In genomic region chr20:59118855-59119254, GRCh38 we compare ENCODE assay signal across 17 cellular contexts. TPM values are rescaled to one million over a fixed set of nuclear protein-coding genes. Genes with fewer than 3 reads are reported as not detected.
DNase-seq lines count a peak whose midpoint lies in the region; ATAC-seq and TF ChIP-seq lines count a peak whose summit lies in the region.
"Had no signal": no experiment of that assay in that cellular context is flagged by ENCODE, and none has a peak within 500 bp of the region (broad histone marks: within the 10 kb centered on the region; RNA-seq: fewer than 3 reads in every experiment).

No MANE protein-coding gene starts in this region.

- H3K4me1 ChIP-seq in BLaER1 treated with 17β-estradiol and CSF1 and Interleukin-3, amounts not matched to agents 10 nM and 100 nM, result peaks cover 45 to 73% (median 69%) of the 10 kb centered on the region in 10 experiments
- H3K4me1 ChIP-seq in CD4-positive, alpha-beta memory T cell (ENCODE audit: insufficient read depth, low read length), result peaks cover 73% of the 10 kb centered on the region
- H3K4me1 ChIP-seq: HAP-1 had no signal

- no peak overlapping the region for H3K4me3 Mint-ChIP-seq in CD4-positive, alpha-beta memory T cell
- H3K4me3 Mint-ChIP-seq: CD8-positive, alpha-beta T cell had no signal

- CTCF ChIA-PET in CD4-positive, alpha-beta memory T cell (lab: Charles Lee; ENCODE audit: partially characterized antibody), result interaction anchor here (1.3 to 8.9 kb wide), 3 partner anchors 28 to 89 kb away, joined by 3 to 72 read pairs (median 66); no protein-coding TSS in a partner anchor

- POLR2A ChIA-PET in CD4-positive, alpha-beta memory T cell (lab: Charles Lee; ENCODE audit: partially characterized antibody), result interaction anchor here (0.8 to 11.5 kb wide), 4 partner anchors 31 to 87 kb away, joined by 3 to 307 read pairs (median 82); partner anchors contain the start of genes ATP5F1E and ZNF831

- H3K9me3 ChIP-seq in BLaER1 treated with 17β-estradiol and CSF1 and Interleukin-3, amounts not matched to agents 10 nM and 100 nM (replicated peaks in 1 of 11), result peaks cover 0 to 7% (median 4%) of the 10 kb centered on the region in 11 experiments; a peak in 10 of 22 replicates
- H3K9me3 ChIP-seq in CD4-positive, alpha-beta memory T cell (ENCODE audit: control insufficient read depth in 1 of 2, low read length in 2 of 2), result no peaks in the 10 kb centered on the region
- H3K9me3 ChIP-seq in WERI-Rb-1 (ENCODE audit: severe bottlenecking), result peaks cover 5% of the 10 kb centered on the region
- H3K9me3 ChIP-seq: HAP-1 had no signal

- H3K9me3 Mint-ChIP-seq in CD4-positive, alpha-beta memory T cell, result peaks cover 0 to 2% (median 0%) of the 10 kb centered on the region in 8 donors
- H3K9me3 Mint-ChIP-seq: CD8-positive, alpha-beta T cell had no signal

- intact Hi-C loops in CD4-positive, alpha-beta memory T cell (cut with micrococcal nuclease), result no loop called here

- peak overlapping the region in 2 of 11 experiments; percentile 87; a peak in 4 of 22 replicates for H3K9ac ChIP-seq in BLaER1 treated with 17β-estradiol and CSF1 and Interleukin-3, amounts not matched to agents 10 nM and 100 nM

- H4K20me1 ChIP-seq in BLaER1 treated with 17β-estradiol and CSF1 and Interleukin-3, amounts not matched to agents 10 nM and 100 nM, result no peaks in the 10 kb centered on the region

- TF ChIP-seq CTCF in WERI-Rb-1 (IDR thresholded peaks at IDR 0.05; ENCODE audit: low read depth, low read length), result no peak

- peaks cover 61 to 78% (median 70%) of the 10 kb centered on the region in 4 donors for H3K4me1 Mint-ChIP-seq in CD4-positive, alpha-beta memory T cell

- H3K36me3 Mint-ChIP-seq in CD4-positive, alpha-beta memory T cell, result no peaks in the 10 kb centered on the region
- H3K36me3 Mint-ChIP-seq: CD8-positive, alpha-beta T cell had no signal

- DNase-seq in CD4-positive, alpha-beta memory T cell, result no peak
- DNase-seq in WERI-Rb-1 (no peak), islet precursor cell (peak; percentile 18), pons (ENCODE audit: low spot score) (no peak), cerebellar nuclear complex (lab: John Stamatoyannopoulos, UW) (no peak)
- DNase-seq: CD8-positive, alpha-beta T cell; COR-L47; DMS153; DMS79 treated with DMSO at 0.1 percent for 48 hours; GDM1 had no signal

- H3K4me3 ChIP-seq in BLaER1 treated with 17β-estradiol and CSF1 and Interleukin-3, amounts not matched to agents 10 nM and 100 nM, result no peak overlapping the region
- no peak overlapping the region for H3K4me3 ChIP-seq in CD4-positive, alpha-beta memory T cell (ENCODE audit: low read length in 2 of 2)
- H3K4me3 ChIP-seq in WERI-Rb-1 (ENCODE audit: low read depth, low read length), result no peak overlapping the region
- H3K4me3 ChIP-seq: HAP-1 had no signal

- peaks cover 0 to 29% (median 0%) of the 10 kb centered on the region in 11 experiments; a peak in 4 of 22 replicates for H3K27me3 ChIP-seq in BLaER1 treated with 17β-estradiol and CSF1 and Interleukin-3, amounts not matched to agents 10 nM and 100 nM
- no peaks in the 10 kb centered on the region for H3K27me3 ChIP-seq in CD4-positive, alpha-beta memory T cell (ENCODE audit: insufficient read depth, low read length)
- H3K27me3 ChIP-seq in WERI-Rb-1 (ENCODE audit: insufficient read depth, low read depth, severe bottlenecking), result no peaks in the 10 kb centered on the region

- H3K27ac ChIP-seq in BLaER1 treated with 17β-estradiol and CSF1 and Interleukin-3, amounts not matched to agents 10 nM and 100 nM, result peak overlapping the region in 8 of 11 experiments; percentile 78 to 96 (median 90); a peak in 16 of 22 replicates
- no peak overlapping the region for H3K27ac ChIP-seq in CD4-positive, alpha-beta memory T cell (ENCODE audit: low read depth, low read length)
- peak overlapping the region; percentile 58 for H3K27ac ChIP-seq in WERI-Rb-1

- H3K27me3 Mint-ChIP-seq in CD4-positive, alpha-beta memory T cell, result no peaks in the 10 kb centered on the region

- ATAC-seq in GM19023 (IDR thresholded peaks at IDR 0.05; ENCODE audit: unreplicated experiment), result no peak
- ATAC-seq: CD8-positive, alpha-beta T cell had no signal

- peak overlapping the region in 4 of 7 donors; percentile 8 to 94 (median 67) for H3K27ac Mint-ChIP-seq in CD4-positive, alpha-beta memory T cell

- no peaks in the 10 kb centered on the region for H3K36me3 ChIP-seq in BLaER1 treated with 17β-estradiol and CSF1 and Interleukin-3, amounts not matched to agents 10 nM and 100 nM
- no peaks in the 10 kb centered on the region for H3K36me3 ChIP-seq in CD4-positive, alpha-beta memory T cell (ENCODE audit: insufficient read depth, low read length)
- H3K36me3 ChIP-seq in WERI-Rb-1, result no peaks in the 10 kb centered on the region
- H3K36me3 ChIP-seq: HAP-1 had no signal

- peak overlapping the region in 10 of 11 experiments; percentile 12 to 97 (median 90); a peak in 18 of 22 replicates for H3K4me2 ChIP-seq in BLaER1 treated with 17β-estradiol and CSF1 and Interleukin-3, amounts not matched to agents 10 nM and 100 nM

RNA-seq across cellular contexts. Expression of gene ZNF831, which starts 44.8 kb away (rescaled TPM):
- 10 to 100 TPM; 46.8 to 49.0 TPM for total RNA-seq in CD4-positive, alpha-beta memory T cell
- polyA plus RNA-seq in CD4-positive, alpha-beta memory T cell, result 10 to 100 TPM in 1 of 2 donors, 1 to 10 TPM in 1; 7.8 to 12.1 TPM
- total RNA-seq: A673, H1, HT-29 had no signal
- polyA plus RNA-seq: BJ, H1 had no signal
